Comparison of ENCODE assay signal across 1 cellular context in genomic region chr2:64426191-64426952, GRCh38.
TF ChIP-seq lines count a peak whose summit lies in the region.

No MANE protein-coding gene starts in this region.

TF ChIP-seq in HepG2, 621 proteins besides CTCF, POLR2A, EP300 and RAD21 (continued from another document):
- TF ChIP-seq ZMAT5 (CRISPR knock-in tag; IDR thresholded peaks at IDR 0.05; ENCODE audit: borderline replicate concordance, low read depth): no peak
- no peak for TF ChIP-seq FOXA1 (IDR thresholded peaks at IDR 0.05)
- TF ChIP-seq FOXA1 (CRISPR knock-in tag; IDR thresholded peaks at IDR 0.05): peak; percentile 49
- no peak for TF ChIP-seq CREM (IDR thresholded peaks at IDR 0.05)
- no peak for TF ChIP-seq CREM (CRISPR knock-in tag; IDR thresholded peaks at IDR 0.05)
- TF ChIP-seq FOXA3 (CRISPR knock-in tag; IDR thresholded peaks at IDR 0.05): peak; percentile 50
TF ChIP-seq in HepG2: peak in this region for 2.
